Comparison of ENCODE assay signal across 25 cellular contexts in genomic region chr5:56520951-56521350, GRCh38.
"Had no signal": no experiment of that assay in that cellular context is flagged by ENCODE, and none has a peak within 500 bp of the region (broad histone marks: within the 10 kb centered on the region; RNA-seq: fewer than 3 reads in every experiment).

No MANE protein-coding gene starts in this region.

- H3K36me3 ChIP-seq: ascending aorta had no signal

- FAIRE-seq: TTC549 had no signal

- H3K27me3 ChIP-seq: ascending aorta, body of pancreas had no signal

- H3K9ac ChIP-seq: KMS-11 had no signal

- H3K4me2 ChIP-seq: KMS-11 had no signal

- H3K27ac ChIP-seq: ascending aorta, body of pancreas, KMS-11 had no signal

- H3K4me3 ChIP-seq: ascending aorta, body of pancreas had no signal

- H3K9me3 ChIP-seq: ascending aorta, body of pancreas had no signal

- DNase-seq: activated B cell treated with CpG ODN at 0.5 μM for 24 hours; activated CD4-positive, alpha-beta memory T cell treated with anti-CD3 and anti-CD28 coated beads for 36 hours; activated CD4-positive, alpha-beta T cell treated with anti-CD3 and anti-CD28 coated beads, Interleukin-2, amount 10 ng/mL, durations not matched to agents 7 days and 5 days; activated CD8-positive, alpha-beta memory T cell treated with anti-CD3 and anti-CD28 coated beads for 24 hours; activated effector memory CD4-positive, alpha-beta T cell treated with anti-CD3 and anti-CD28 coated beads, Interleukin-2, amount 50 U/mL, for 16 hours; activated naive CD4-positive, alpha-beta T cell treated with Interleukin-2 at 50 U/mL for 16 hours; activated naive CD8-positive, alpha-beta T cell treated with anti-CD3 and anti-CD28 coated beads, Interleukin-2, amount 50 U/mL, for 24 hours; activated T-cell treated with anti-CD3 and anti-CD28 coated beads, Interleukin-2, amount 50 U/mL, for 4 hours; amniotic stem cell; body of pancreas; NCI-H1092; NCI-H1417; NCI-H1930; NCI-H2107; NCI-H2171 treated with DMSO at 0.1 percent for 48 hours; NCI-H226; NCI-H526; NCI-H82; SIG-M5; T-cell; T-helper 2 cell; T1000 had no signal
